9 cellular contexts compared by ENCODE assay signal in genomic region chr16:29815032-29815721, GRCh38. TPM values are rescaled to one million over a fixed set of nuclear protein-coding genes. Genes with fewer than 3 reads are reported as not detected.
DNase-seq lines count a peak whose midpoint lies in the region; ATAC-seq and TF ChIP-seq lines count a peak whose summit lies in the region.
"Had no signal": no experiment of that assay in that cellular context is flagged by ENCODE, and none has a peak within 500 bp of the region (broad histone marks: within the 10 kb centered on the region; RNA-seq: fewer than 3 reads in every experiment).

No MANE protein-coding gene starts in this region.

- POLR2A ChIA-PET in HEK293T (lab: Yijun Ruan, JAX): interaction anchor here (0.6 to 10.8 kb wide), 25 partner anchors 10 to 1227 kb away, joined by 3 to 176 read pairs (median 5); partner anchors contain the start of genes ASPHD1, C16orf92, KCTD13 and KIF22

- H3K9me3 ChIP-seq in adrenal gland (replicated peaks in 1 of 3) (no peaks in the 10 kb centered on the region), iPS-18a (ENCODE audit: control insufficient read depth, low read depth, low read length) (no peaks in the 10 kb centered on the region)

- WGBS in adrenal gland, 4 donors: 4 to 9% (median 6%) methylated on average over 32 to 39 of the region's 39 CpGs

- TF ChIP-seq CTCF in adrenal gland (IDR thresholded peaks at IDR 0.05): no peak

- peak; percentile 49 for DNase-seq in EH (ENCODE audit: low read depth)
- DNase-seq in NCI-H2171 (lab: John Stamatoyannopoulos, UW): peak; percentile 91
- DNase-seq in adrenal gland: peak in 6 of 7 donors; percentile 51 to 79 (median 60)
- peak; percentile 65 for DNase-seq in stimulated activated CD8-positive, alpha-beta memory T cell treated with anti-CD3 and anti-CD28 coated beads, Interleukin-4, amount 100 ng/mL, for 48 hours
- DNase-seq in NCI-H128 (lab: John Stamatoyannopoulos, UW; ENCODE audit: unreplicated experiment): no peak
- DNase-seq in HEK293T (ENCODE audit: extremely low spot score): no peak

- ATAC-seq in HG03354 (IDR thresholded peaks at IDR 0.05; ENCODE audit: poor library complexity, severe bottlenecking, unreplicated experiment): no peak

- H3K4me1 ChIP-seq in adrenal gland (replicated peaks in 1 of 2) (peaks cover 21 to 63% of the 10 kb centered on the region in 2 donors), iPS-18a (ENCODE audit: control insufficient read depth, low read depth, low read length) (peaks cover 24% of the 10 kb centered on the region)

- H3K27me3 ChIP-seq in adrenal gland (no peaks in the 10 kb centered on the region), iPS-18a (ENCODE audit: control insufficient read depth, insufficient read depth, low read length) (no peaks in the 10 kb centered on the region)

- peak overlapping the region in 4 of 5 donors; percentile 45 to 97 (median 66) for H3K27ac ChIP-seq in adrenal gland
- H3K27ac ChIP-seq in iPS-18a (ENCODE audit: low read length): no peak overlapping the region

- H3K36me3 ChIP-seq in adrenal gland (replicated peaks in 1 of 2): peaks cover 0 to 19% of the 10 kb centered on the region in 2 donors
- H3K36me3 ChIP-seq in iPS-18a (ENCODE audit: control insufficient read depth, low read depth, low read length): peaks cover 23% of the 10 kb centered on the region

- H3K9ac ChIP-seq in iPS-18a (ENCODE audit: low read length): peak overlapping the region; percentile 82

- peak overlapping the region in 1 of 4 donors; percentile 47 for H3K4me3 ChIP-seq in adrenal gland
- H3K4me3 ChIP-seq in iPS-18a (ENCODE audit: low read length): peak overlapping the region; percentile 70

- CTCF ChIA-PET in HEK293T (lab: Yijun Ruan, JAX): interaction anchor here (0.6 to 6.1 kb wide), 13 partner anchors 8 to 1169 kb away, joined by 3 to 52 read pairs (median 4); partner anchors contain the start of gene MAZ

- intact Hi-C loops in adrenal gland (cut with DNase I): no loop called here

- no peak for TF ChIP-seq POLR2A in adrenal gland (IDR thresholded peaks at IDR 0.05)

TF ChIP-seq in HEK293T, 16 proteins besides CTCF, POLR2A, EP300 and RAD21:
- TF ChIP-seq CTBP1 (IDR thresholded peaks at IDR 0.05; ENCODE audit: borderline replicate concordance) (no peak), ARNT (IDR thresholded peaks at IDR 0.05) (no peak), NFRKB (IDR thresholded peaks at IDR 0.05) (no peak), FOXA1 (IDR thresholded peaks at IDR 0.05) (no peak), PKNOX1 (IDR thresholded peaks at IDR 0.05) (no peak), ZNF384 (IDR thresholded peaks at IDR 0.05) (no peak)

RNA-seq across cellular contexts. Expression of gene PAGR1, which starts 0.8 kb away (rescaled TPM):
- total RNA-seq in adrenal gland: 10 to 100 TPM; 17.1 to 47.1 (median 39.8) TPM
- 10 to 100 TPM; 14.2 to 89.1 (median 60.9) TPM for polyA plus RNA-seq in adrenal gland

RNA-seq across cellular contexts. Expression of gene PRRT2, which starts 3.2 kb away (rescaled TPM):
- total RNA-seq in adrenal gland: 1 to 10 TPM in 7 of 8 donors, not detected in 1; 1.4 to 8.8 (median 1.9) TPM
- 10 to 100 TPM in 1 of 3 donors, 1 to 10 TPM in 1, under 1 TPM in 1; 0.97 to 32.0 (median 5.0) TPM for polyA plus RNA-seq in adrenal gland
- total RNA-seq: SK-MEL-5 had no signal

RNA-seq across cellular contexts. Expression of gene MVP, which starts 5.1 kb away (rescaled TPM):
- total RNA-seq in adrenal gland: 100 to 1,000 TPM; 242 to 492 (median 362) TPM
- 100 to 1,000 TPM; 200 to 470 (median 321) TPM for polyA plus RNA-seq in adrenal gland

RNA-seq across cellular contexts. Expression of gene MAZ, which starts 8.8 kb away (rescaled TPM):
- total RNA-seq in adrenal gland: 100 to 1,000 TPM in 6 of 8 donors, 10 to 100 TPM in 2; 78.8 to 247 (median 145) TPM
- 100 to 1,000 TPM; 108 to 304 (median 147) TPM for polyA plus RNA-seq in adrenal gland

RNA-seq across cellular contexts. Expression of gene KIF22, which starts 24.6 kb away (rescaled TPM):
- total RNA-seq in adrenal gland: 10 to 100 TPM in 7 of 8 donors, 1 to 10 TPM in 1; 8.8 to 30.7 (median 16.2) TPM
- 100 to 1,000 TPM in 2 of 3 donors, 1 to 10 TPM in 1; 9.1 to 127 (median 112) TPM for polyA plus RNA-seq in adrenal gland

Comparison
In these comparisons a context has a peak if more than half of its experiments do, and no peak if none do; other contexts are left out.
1. DNase-seq: peak in EH (single experiment), NCI-H2171 (single experiment), adrenal gland (6 of 7) and stimulated activated CD8-positive, alpha-beta memory T cell treated with anti-CD3 and anti-CD28 coated beads, Interleukin-4, amount 100 ng/mL, for 48 hours (single experiment); none in NCI-H128 (single experiment) and HEK293T (single experiment).